ENCODE assay signal across 27 cellular contexts in the genomic region with DNA sequence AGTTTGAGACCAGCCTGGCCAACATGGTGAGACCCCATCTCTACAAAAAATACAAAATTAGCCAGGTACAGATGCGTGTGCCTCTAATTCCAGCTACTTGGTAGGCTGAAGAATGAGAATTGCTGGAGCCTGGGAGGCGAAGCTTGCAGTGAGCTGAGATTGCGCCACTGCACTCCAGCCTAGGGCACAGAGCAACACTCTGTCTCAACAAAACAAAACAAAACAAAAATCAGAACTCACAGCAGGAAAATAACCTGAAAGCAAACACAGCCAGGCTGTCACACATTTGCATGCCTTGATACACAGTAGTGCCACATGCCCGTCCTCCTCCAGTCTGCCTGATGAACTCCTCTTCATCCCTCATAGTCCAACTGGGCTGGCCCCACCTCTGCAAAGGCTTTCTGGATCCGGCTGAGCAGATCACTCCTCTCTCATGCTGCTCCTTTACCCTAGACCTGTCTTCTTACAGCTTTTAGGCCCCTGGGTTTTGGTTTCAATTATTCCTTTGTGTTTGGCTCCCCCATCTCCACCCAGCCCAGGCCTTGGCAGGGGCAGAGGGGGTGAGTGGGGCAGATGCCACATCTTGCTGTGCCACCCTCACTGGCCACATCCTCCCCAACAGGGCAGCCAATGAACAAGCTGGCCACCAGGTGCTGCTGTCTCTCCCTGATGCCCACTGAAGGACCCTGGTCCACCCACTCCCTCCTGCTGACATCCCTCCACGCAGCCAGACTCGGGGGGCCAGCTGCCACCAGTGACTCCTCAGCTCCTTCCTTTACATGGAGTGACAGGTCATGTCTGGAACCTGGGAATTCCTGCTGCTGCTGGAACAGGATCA.
DNase-seq lines count a peak whose midpoint lies in the region; ATAC-seq and TF ChIP-seq lines count a peak whose summit lies in the region.
"Had no signal": no experiment of that assay in that cellular context is flagged by ENCODE, and none has a peak within 500 bp of the region (broad histone marks: within the 10 kb centered on the region; RNA-seq: fewer than 3 reads in every experiment).

No MANE protein-coding gene starts in this region.

- H4K8ac ChIP-seq in neuronal stem cell (ENCODE audit: low read depth, low read length) = no peak overlapping the region

- peak overlapping the region; percentile 35 for H2BK15ac ChIP-seq in neuronal stem cell (ENCODE audit: low read length)

- H3K27me3 ChIP-seq in CD4-positive, CD25-positive, alpha-beta regulatory T cell (ENCODE audit: control insufficient read depth, insufficient read depth, low read length) = no peaks in the 10 kb centered on the region
- H3K27me3 ChIP-seq in neuronal stem cell (ENCODE audit: control insufficient read depth in 3 of 3, insufficient read depth in 3 of 3, low read depth in 1 of 3, low read length in 3 of 3) (peaks cover 0 to 21% (median 0%) of the 10 kb centered on the region in 3 experiments), tibial artery (no peaks in the 10 kb centered on the region)
- H3K27me3 ChIP-seq: SJSA1, upper lobe of right lung had no signal

- H2AK5ac ChIP-seq in neuronal stem cell (ENCODE audit: low read depth, low read length) = no peak overlapping the region

- no peak overlapping the region for H3K4ac ChIP-seq in neuronal stem cell (ENCODE audit: low read length)

- H3K14ac ChIP-seq in neuronal stem cell (ENCODE audit: low read length) = no peak overlapping the region

- H2AFZ ChIP-seq in neuronal stem cell (ENCODE audit: low read length) = no peak overlapping the region

- no peaks in the 10 kb centered on the region for H3K9me3 Mint-ChIP-seq in CD4-positive, CD25-positive, alpha-beta regulatory T cell
- H3K9me3 Mint-ChIP-seq: activated T-helper 17 cell treated with anti-CD3 and anti-CD28 coated beads, Interleukin-2, amount 50 U/mL, for 72 hours; H9; stimulated activated naive CD8-positive, alpha-beta T cell treated with anti-CD3 and anti-CD28 coated beads, Interleukin-15, Interleukin-2, amounts not matched to agents 100 ng/mL and 50 ng/mL, for 24 hours; T-helper 2 cell treated with Interferon-gamma antibody and Interleukin-4, amounts not matched to agents 5 μg/mL and 100 μg/mL, for 36 hours had no signal

- no peak overlapping the region for H2BK120ac ChIP-seq in neuronal stem cell (ENCODE audit: low read depth, low read length)

- H3K9ac ChIP-seq in neuronal stem cell (ENCODE audit: low read depth, low read length, poor library complexity) = no peak overlapping the region

- no peaks in the 10 kb centered on the region for H3K36me3 Mint-ChIP-seq in CD4-positive, CD25-positive, alpha-beta regulatory T cell

- no peak overlapping the region for H3K18ac ChIP-seq in neuronal stem cell (ENCODE audit: low read length)

- H3K27me3 Mint-ChIP-seq in CD4-positive, CD25-positive, alpha-beta regulatory T cell = peaks cover 23% of the 10 kb centered on the region

- no peak for DNase-seq in CD4-positive, CD25-positive, alpha-beta regulatory T cell
- no peak for DNase-seq in epithelial cell of proximal tubule (ENCODE audit: low read depth)
- no peak for DNase-seq in neuronal stem cell (ENCODE audit: low spot score)
- no peak for DNase-seq in tibial artery
- no peak for DNase-seq in ecto neural progenitor cell (ENCODE audit: low spot score)
- DNase-seq in NCI-H510A (lab: John Stamatoyannopoulos, UW) = no peak
- DNase-seq: activated CD8-positive, alpha-beta memory T cell treated with anti-CD3 and anti-CD28 coated beads for 24 hours; cerebellar nuclear complex; COR-L47; EL; foreskin melanocyte; H9; KG1; NCI-H1105 treated with DMSO at 0.1 percent for 48 hours; NCI-H2107; NCI-H526 treated with DMSO at 0.1 percent for 48 hours; nucleus accumbens; stimulated activated CD4-positive, alpha-beta T cell treated with anti-CD3 and anti-CD28 coated beads, Interleukin-1b, Interleukin-23, amount 100 ng/mL, for 48 hours; upper lobe of right lung had no signal

- H4K91ac ChIP-seq in neuronal stem cell (ENCODE audit: low read depth, low read length, poor library complexity) = no peak overlapping the region

- no peak overlapping the region for H3K4me3 Mint-ChIP-seq in CD4-positive, CD25-positive, alpha-beta regulatory T cell
- H3K4me3 Mint-ChIP-seq: activated T-helper 17 cell treated with anti-CD3 and anti-CD28 coated beads, Interleukin-2, amount 50 U/mL, for 72 hours; H9; stimulated activated naive CD8-positive, alpha-beta T cell treated with anti-CD3 and anti-CD28 coated beads, Interleukin-15, Interleukin-2, amounts not matched to agents 100 ng/mL and 50 ng/mL, for 24 hours; T-helper 2 cell treated with Interferon-gamma antibody and Interleukin-4, amounts not matched to agents 5 μg/mL and 100 μg/mL, for 36 hours had no signal

- TF ChIP-seq CTCF in epithelial cell of proximal tubule (conservative IDR thresholded peaks at IDR 0.05; ENCODE audit: low read depth, low read length) (peak; percentile 22), tibial artery (IDR thresholded peaks at IDR 0.05) (no peak)

- peak overlapping the region in 2 of 3 donors; percentile 8 to 27 for H3K27ac Mint-ChIP-seq in CD4-positive, CD25-positive, alpha-beta regulatory T cell
- H3K27ac Mint-ChIP-seq: activated T-helper 17 cell treated with anti-CD3 and anti-CD28 coated beads, Interleukin-2, amount 50 U/mL, for 72 hours; stimulated activated naive CD8-positive, alpha-beta T cell treated with anti-CD3 and anti-CD28 coated beads, Interleukin-15, Interleukin-2, amounts not matched to agents 100 ng/mL and 50 ng/mL, for 24 hours; T-helper 2 cell treated with Interferon-gamma antibody and Interleukin-4, amounts not matched to agents 5 μg/mL and 100 μg/mL, for 36 hours had no signal

- no peaks in the 10 kb centered on the region for H3K4me1 ChIP-seq in CD4-positive, CD25-positive, alpha-beta regulatory T cell (ENCODE audit: control insufficient read depth, insufficient read depth, low read length, poor library complexity, severe bottlenecking)
- peaks cover 6 to 18% of the 10 kb centered on the region in 2 donors for H3K4me1 ChIP-seq in neuronal stem cell (ENCODE audit: control insufficient read depth in 2 of 2, insufficient read depth in 1 of 2, low read depth in 1 of 2, low read length in 2 of 2)
- peaks cover 3 to 37% (median 33%) of the 10 kb centered on the region in 4 donors for H3K4me1 ChIP-seq in tibial artery

- no peak overlapping the region for H3K4me3 ChIP-seq in CD4-positive, CD25-positive, alpha-beta regulatory T cell (ENCODE audit: low read depth, low read length)
- H3K4me3 ChIP-seq in epithelial cell of proximal tubule (ENCODE audit: low read depth, low read length) (no peak overlapping the region), neuronal stem cell (ENCODE audit: low read length in 2 of 2) (no peak overlapping the region), tibial artery (no peak overlapping the region)
- H3K4me3 ChIP-seq: SJSA1, upper lobe of right lung had no signal

- no peak for ATAC-seq in CD4-positive, CD25-positive, alpha-beta regulatory T cell (ENCODE audit: low read depth in 2 of 2)
- ATAC-seq in SK-N-SH treated with all-trans-retinoic acid at 6 μM for 48 hours (no peak), HG03432 (IDR thresholded peaks at IDR 0.05; ENCODE audit: unreplicated experiment) (no peak)
- ATAC-seq: activated CD4-positive, CD25-positive, alpha-beta regulatory T cell treated with anti-CD3 and anti-CD28 coated beads, Interleukin-2, amount 50 U/mL, for 24 hours; activated T-helper 17 cell treated with anti-CD3 and anti-CD28 coated beads, Interleukin-2, amount 50 U/mL, for 72 hours; sciatic nerve; upper lobe of right lung had no signal

- H3K23ac ChIP-seq in neuronal stem cell (ENCODE audit: low read depth, low read length, poor library complexity) = no peak overlapping the region

- WGBS in neuronal stem cell (ENCODE audit: extremely low coverage in 2 of 2, insufficient read length in 2 of 2, insufficient replicate concordance in 1 of 2), 2 donors = no CpG with 5 or more reads among the region's 7 CpGs

- no peaks in the 10 kb centered on the region for H3K79me1 ChIP-seq in neuronal stem cell (ENCODE audit: low read depth, low read length)

- intact Hi-C loops in tibial artery (cut with DNase I; ENCODE audit: low total_unique reads) = no loop called here

- no peak overlapping the region for H3K27ac ChIP-seq in CD4-positive, CD25-positive, alpha-beta regulatory T cell (ENCODE audit: insufficient read depth, low read length, poor library complexity, severe bottlenecking)
- H3K27ac ChIP-seq in neuronal stem cell (replicated peaks; ENCODE audit: low read length) = no peak overlapping the region
- no peak overlapping the region for H3K27ac ChIP-seq in tibial artery
- H3K27ac ChIP-seq: SJSA1, upper lobe of right lung had no signal

- no peaks in the 10 kb centered on the region for H3K9me3 ChIP-seq in CD4-positive, CD25-positive, alpha-beta regulatory T cell (ENCODE audit: control insufficient read depth in 2 of 2, low read length in 2 of 2)
- H3K9me3 ChIP-seq in neuronal stem cell (replicated peaks in 1 of 2; ENCODE audit: control insufficient read depth in 2 of 2, insufficient read depth in 1 of 2, low read depth in 1 of 2, low read length in 2 of 2) (no peaks in the 10 kb centered on the region), tibial artery (no peaks in the 10 kb centered on the region)
- H3K9me3 ChIP-seq: SJSA1, upper lobe of right lung had no signal

- H3K4me2 ChIP-seq in neuronal stem cell (ENCODE audit: insufficient read depth, low read length, poor library complexity, severe bottlenecking) = no peak overlapping the region

- H2BK5ac ChIP-seq in neuronal stem cell (ENCODE audit: low read length) = no peak overlapping the region

- peaks cover 0 to 2% (median 0%) of the 10 kb centered on the region in 4 donors for H3K4me1 Mint-ChIP-seq in CD4-positive, CD25-positive, alpha-beta regulatory T cell
- H3K4me1 Mint-ChIP-seq: activated T-helper 17 cell treated with anti-CD3 and anti-CD28 coated beads, Interleukin-2, amount 50 U/mL, for 72 hours had no signal

- H2BK12ac ChIP-seq in neuronal stem cell (ENCODE audit: low read length) = no peak overlapping the region

- H3K36me3 ChIP-seq in CD4-positive, CD25-positive, alpha-beta regulatory T cell (ENCODE audit: control insufficient read depth, insufficient read depth, low read length) = no peaks in the 10 kb centered on the region
- H3K36me3 ChIP-seq in neuronal stem cell (replicated peaks in 1 of 2; ENCODE audit: control insufficient read depth in 2 of 2, insufficient read depth in 2 of 2, low read length in 2 of 2) (no peaks in the 10 kb centered on the region), tibial artery (no peaks in the 10 kb centered on the region)
- H3K36me3 ChIP-seq: SJSA1, upper lobe of right lung had no signal

TF ChIP-seq in SK-N-SH treated with all-trans-retinoic acid at 6 μM for 48 hours, 23 proteins besides CTCF, POLR2A, EP300 and RAD21:
- TF ChIP-seq OSR1 (CRISPR knock-in tag; IDR thresholded peaks at IDR 0.05) (no peak), ZNF70 (CRISPR knock-in tag; IDR thresholded peaks at IDR 0.05) (no peak), ESRRG (CRISPR knock-in tag; IDR thresholded peaks at IDR 0.05) (no peak), ZFP3 (CRISPR knock-in tag; IDR thresholded peaks at IDR 0.05) (peak; percentile 92)
TF ChIP-seq in SK-N-SH treated with all-trans-retinoic acid at 6 μM for 48 hours: peak in this region for 1.
